1 cellular context compared by ENCODE assay signal in genomic region chr10:104121485-104122272, GRCh38.
TF ChIP-seq lines count a peak whose summit lies in the region.

Gene SFR1 (plus strand): TSS chr10:104122171. CDS start chr10:104122184, 13 bp downstream.

TF ChIP-seq in HepG2, 621 proteins besides CTCF, POLR2A, EP300 and RAD21 (continued from another document):
- no peak for TF ChIP-seq MLXIP (CRISPR knock-in tag; IDR thresholded peaks at IDR 0.05; ENCODE audit: borderline replicate concordance)
- no peak for TF ChIP-seq CREM (IDR thresholded peaks at IDR 0.05)
- TF ChIP-seq CREM (CRISPR knock-in tag; IDR thresholded peaks at IDR 0.05), result no peak
- peak; percentile 13; the same call in 1 of the 2 replicates for TF ChIP-seq SOX5 (CRISPR knock-in tag; IDR thresholded peaks at IDR 0.05; ENCODE audit: borderline replicate concordance)
- 0 out of 2 replicates have a peak, but pooled peaks have one; percentile 30 for TF ChIP-seq ZNF333 (CRISPR knock-in tag; IDR thresholded peaks at IDR 0.05; ENCODE audit: borderline replicate concordance)
- TF ChIP-seq GABPA (IDR thresholded peaks at IDR 0.05; ENCODE audit: low read depth, low read length), result no peak
- 0 out of 2 replicates have a peak, but pooled peaks have one; percentile 21 for TF ChIP-seq GABPA (CRISPR knock-in tag; IDR thresholded peaks at IDR 0.05; ENCODE audit: low read depth)
- TF ChIP-seq HIVEP1 (CRISPR knock-in tag; IDR thresholded peaks at IDR 0.05), result peak; percentile 97
- 0 out of 2 replicates have a peak, but pooled peaks have one; percentile 5 for TF ChIP-seq ZNF331 (CRISPR knock-in tag; IDR thresholded peaks at IDR 0.05)
